19 cellular contexts compared by ENCODE assay signal in the genomic region with DNA sequence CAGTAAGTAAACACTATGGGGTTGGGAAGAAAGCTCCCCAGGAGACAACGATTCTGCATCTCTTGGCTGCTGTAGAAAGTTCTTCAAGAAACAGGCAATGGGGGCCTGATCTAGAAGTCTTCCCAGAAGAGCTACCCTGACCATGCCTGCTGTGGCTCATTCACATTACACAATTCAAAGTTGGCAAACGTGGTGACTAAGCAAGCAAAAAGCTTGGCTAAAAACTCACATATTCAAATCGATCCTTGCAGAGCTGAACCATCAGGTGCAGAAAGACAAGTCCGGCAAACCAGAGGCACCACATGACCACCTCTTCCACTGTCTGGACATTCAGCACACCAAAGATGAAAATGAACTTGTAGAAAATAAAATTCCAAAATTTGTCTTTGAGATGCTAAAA. TPM values are rescaled to one million over a fixed set of nuclear protein-coding genes. Genes with fewer than 3 reads are reported as not detected.
DNase-seq lines count a peak whose midpoint lies in the region; ATAC-seq and TF ChIP-seq lines count a peak whose summit lies in the region.
"Had no signal": no experiment of that assay in that cellular context is flagged by ENCODE, and none has a peak within 500 bp of the region (broad histone marks: within the 10 kb centered on the region; RNA-seq: fewer than 3 reads in every experiment).

No MANE protein-coding gene starts in this region.

- ATAC-seq in left lung (peak; percentile 33), HG03432 (IDR thresholded peaks at IDR 0.05; ENCODE audit: unreplicated experiment) (no peak)
- no peak for ATAC-seq in CD4-positive, alpha-beta T cell (ENCODE audit: poor library complexity)
- ATAC-seq: SK-N-SH treated with all-trans-retinoic acid at 6 μM for 48 hours had no signal

- H3K27me3 ChIP-seq in left lung = no peaks in the 10 kb centered on the region
- H3K27me3 ChIP-seq in CD4-positive, alpha-beta T cell (ENCODE audit: control insufficient read depth, insufficient read depth, low read length) = no peaks in the 10 kb centered on the region
- H3K27me3 ChIP-seq: BLaER1 had no signal

- H3K4me1 ChIP-seq in left lung = peaks cover 0 to 4% of the 10 kb centered on the region in 2 donors
- H3K4me1 ChIP-seq: BLaER1 had no signal

- H3K36me3 Mint-ChIP-seq in CD4-positive, alpha-beta T cell (ENCODE audit: low read depth) = peaks cover 79% of the 10 kb centered on the region

- H3K9me3 Mint-ChIP-seq in CD4-positive, alpha-beta T cell = no peaks in the 10 kb centered on the region
- H3K9me3 Mint-ChIP-seq: mesothelial cell of epicardium had no signal

- peak; percentile 25 for DNase-seq in AG08395 (ENCODE audit: low spot score)
- DNase-seq in M059J (ENCODE audit: low read depth) = peak; percentile 19
- DNase-seq in choroid plexus epithelial cell (ENCODE audit: low read depth) = peak; percentile 73
- no peak for DNase-seq in left lung
- no peak for DNase-seq in RKO (ENCODE audit: low spot score)
- DNase-seq in activated CD8-positive, alpha-beta memory T cell treated with anti-CD3 and anti-CD28 coated beads for 24 hours = no peak
- DNase-seq in CD4-positive, alpha-beta T cell = no peak
- DNase-seq: activated T-cell treated with anti-CD3 and anti-CD28 coated beads for 4 hours; amniotic stem cell; GF-D8; hippocampal formation; NCI-H2029; retina; stimulated activated CD4-positive, alpha-beta T cell treated with anti-CD3 and anti-CD28 coated beads, Interleukin-4, amount 100 ng/mL, for 24 hours; stimulated activated naive CD4-positive, alpha-beta T cell had no signal

- peaks cover 0 to 55% of the 10 kb centered on the region in 2 donors for H3K36me3 ChIP-seq in left lung

- no peak overlapping the region for H3K4me3 Mint-ChIP-seq in CD4-positive, alpha-beta T cell
- H3K4me3 Mint-ChIP-seq: mesothelial cell of epicardium had no signal

- no peaks in the 10 kb centered on the region for H3K27me3 Mint-ChIP-seq in CD4-positive, alpha-beta T cell

- H3K4me3 ChIP-seq in choroid plexus epithelial cell (ENCODE audit: low read depth, low read length) (no peak overlapping the region), left lung (no peak overlapping the region)
- H3K4me3 ChIP-seq: BLaER1 had no signal

- no peaks in the 10 kb centered on the region for H3K9me3 ChIP-seq in left lung
- H3K9me3 ChIP-seq in CD4-positive, alpha-beta T cell (ENCODE audit: control insufficient read depth, low read length) = no peaks in the 10 kb centered on the region
- H3K9me3 ChIP-seq: BLaER1 had no signal

- H3K27ac ChIP-seq in left lung = no peak overlapping the region
- H3K27ac ChIP-seq in CD4-positive, alpha-beta T cell (ENCODE audit: low read depth, low read length) = no peak overlapping the region
- H3K27ac ChIP-seq: BLaER1 had no signal

- no peak for TF ChIP-seq CTCF in choroid plexus epithelial cell (conservative IDR thresholded peaks at IDR 0.05; ENCODE audit: low read depth, low read length)
- no peak for TF ChIP-seq CTCF in left lung (IDR thresholded peaks at IDR 0.05)
- no peak for TF ChIP-seq CTCF in CD4-positive, alpha-beta T cell (IDR thresholded peaks at IDR 0.05)

- intact Hi-C loops in left lung (cut with DNase I) = no loop called here
- intact Hi-C loops in CD4-positive, alpha-beta T cell (cut with DNase I, micrococcal nuclease) = no loop called here

- CTCF ChIA-PET in CD4-positive, alpha-beta T cell (lab: Charles Lee) = no interaction called here

- H3K27ac Mint-ChIP-seq in CD4-positive, alpha-beta T cell = no peak overlapping the region
- H3K27ac Mint-ChIP-seq: mesothelial cell of epicardium had no signal

- POLR2A ChIA-PET in CD4-positive, alpha-beta T cell (lab: Charles Lee) = no interaction called here

- H3K4me1 Mint-ChIP-seq in CD4-positive, alpha-beta T cell (ENCODE audit: low read depth) = peaks cover 4% of the 10 kb centered on the region
- H3K4me1 Mint-ChIP-seq: mesothelial cell of epicardium had no signal

RNA-seq across cellular contexts. Expression of a gene that starts 16.1 kb away (rescaled TPM):
- total RNA-seq in M059J (2014; rRNA removed; shearing (Covaris generic)) = 128 and 196 TPM in 2 replicates
- 10 to 100 TPM; 69.3 to 73.1 TPM for total RNA-seq in left lung
- total RNA-seq in CD4-positive, alpha-beta T cell = 10 to 100 TPM; 79.2 to 83.8 TPM

RNA-seq across cellular contexts. Expression of a gene that starts 41.9 kb away (rescaled TPM):
- 83.5 and 172 TPM in 2 replicates for total RNA-seq in M059J (2014; rRNA removed; shearing (Covaris generic))
- total RNA-seq in left lung = 10 to 100 TPM; 80.8 to 89.4 TPM
- 10 to 100 TPM; 89.6 to 96.6 TPM for total RNA-seq in CD4-positive, alpha-beta T cell

RNA-seq across cellular contexts. Expression of a gene that starts 42.2 kb away (rescaled TPM):
- total RNA-seq in M059J (2014; rRNA removed; shearing (Covaris generic)) = 103 and 105 TPM in 2 replicates
- 10 to 100 TPM; 31.7 to 35.1 TPM for total RNA-seq in left lung
- total RNA-seq in CD4-positive, alpha-beta T cell = 10 to 100 TPM; 14.6 to 14.8 TPM

Comparison
In these comparisons a context has a peak if more than half of its experiments do, and no peak if none do; other contexts are left out.
1. DNase-seq: peak in AG08395 (single experiment), M059J (single experiment) and choroid plexus epithelial cell (single experiment); none in left lung (0 of 2), RKO (single experiment), activated CD8-positive, alpha-beta memory T cell treated with anti-CD3 and anti-CD28 coated beads for 24 hours (single experiment) and CD4-positive, alpha-beta T cell (0 of 10).